In genomic region chr2:241842620-241843211, GRCh38 we compare ENCODE assay signal across 8 cellular contexts. TPM values are rescaled to one million over a fixed set of nuclear protein-coding genes. Genes with fewer than 3 reads are reported as not detected.
DNase-seq lines count a peak whose midpoint lies in the region; ATAC-seq, FAIRE-seq and TF ChIP-seq lines count a peak whose summit lies in the region.

No MANE protein-coding gene starts in this region.

- H3K27me3 ChIP-seq in astrocyte (ENCODE audit: insufficient read depth, low read length): peaks cover 28% of the 10 kb centered on the region

- H3K27me3 Mint-ChIP-seq in astrocyte (ENCODE audit: low read depth, unreplicated experiment): peaks cover 30% of the 10 kb centered on the region
- H3K27me3 Mint-ChIP-seq in naive thymus-derived CD8-positive, alpha-beta T cell: peaks cover 0 to 4% (median 0%) of the 10 kb centered on the region in 5 donors

- DNase-seq in NOMO-1 (lab: John Stamatoyannopoulos, UW; ENCODE audit: unreplicated experiment in 2 of 2) (peak; percentile 68 to 82), astrocyte (ENCODE audit: low read depth) (no peak), NCI-H1105 (lab: John Stamatoyannopoulos, UW) (no peak), NCI-H524 treated with DMSO at 0.1 percent for 48 hours (lab: John Stamatoyannopoulos, UW) (no peak)
- peak in 7 of 10 donors; percentile 35 to 62 (median 39) for DNase-seq in naive thymus-derived CD8-positive, alpha-beta T cell

- no peak overlapping the region for H3K4me3 Mint-ChIP-seq in astrocyte (ENCODE audit: unreplicated experiment)
- peak overlapping the region; percentile 62 to 86 (median 78) for H3K4me3 Mint-ChIP-seq in naive thymus-derived CD8-positive, alpha-beta T cell

- no peak overlapping the region for H3K9ac ChIP-seq in astrocyte (ENCODE audit: low read length)

- TF ChIP-seq CTCF in astrocyte (IDR thresholded peaks at IDR 0.05; ENCODE audit: insufficient read depth, low read depth, low read length): no peak

- POLR2A ChIA-PET in naive thymus-derived CD8-positive, alpha-beta T cell (lab: Charles Lee): no interaction called here

- H3K27ac ChIP-seq in astrocyte (ENCODE audit: low read depth, low read length): no peak overlapping the region

- H3K36me3 Mint-ChIP-seq in astrocyte (ENCODE audit: low read depth, unreplicated experiment): peaks cover 2% of the 10 kb centered on the region
- H3K36me3 Mint-ChIP-seq in naive thymus-derived CD8-positive, alpha-beta T cell: no peaks in the 10 kb centered on the region

- no peak overlapping the region for H3K27ac Mint-ChIP-seq in astrocyte (ENCODE audit: unreplicated experiment)
- peak overlapping the region; percentile 29 to 91 (median 79) for H3K27ac Mint-ChIP-seq in naive thymus-derived CD8-positive, alpha-beta T cell

- peak; percentile 22 to 59 for ATAC-seq in naive thymus-derived CD8-positive, alpha-beta T cell
- no peak for ATAC-seq in HG03045 (IDR thresholded peaks at IDR 0.05; ENCODE audit: unreplicated experiment)
- no peak for ATAC-seq in HG02973 (IDR thresholded peaks at IDR 0.05; ENCODE audit: unreplicated experiment)

- no peaks in the 10 kb centered on the region for H3K36me3 ChIP-seq in astrocyte (ENCODE audit: insufficient read depth, low read length)

- peak overlapping the region; percentile 26 for H2AFZ ChIP-seq in astrocyte (ENCODE audit: low read depth, low read length)

- no peaks in the 10 kb centered on the region for H3K9me3 ChIP-seq in astrocyte (ENCODE audit: insufficient read depth, low read depth, low read length)

- no peak overlapping the region for H3K4me3 ChIP-seq in astrocyte (ENCODE audit: insufficient read depth, low read depth, low read length)

- H3K4me1 Mint-ChIP-seq in astrocyte (ENCODE audit: low read depth, unreplicated experiment): no peaks in the 10 kb centered on the region
- peaks cover 16 to 38% (median 30%) of the 10 kb centered on the region in 4 donors for H3K4me1 Mint-ChIP-seq in naive thymus-derived CD8-positive, alpha-beta T cell

- no peak overlapping the region for H3K4me2 ChIP-seq in astrocyte (ENCODE audit: low read length)

- no peak for FAIRE-seq in astrocyte (lab: Jason Lieb, UNC)

- no peaks in the 10 kb centered on the region for H3K9me3 Mint-ChIP-seq in astrocyte (ENCODE audit: unreplicated experiment)
- no peaks in the 10 kb centered on the region for H3K9me3 Mint-ChIP-seq in naive thymus-derived CD8-positive, alpha-beta T cell

- H4K20me1 ChIP-seq in astrocyte (ENCODE audit: insufficient read depth, low read length): no peaks in the 10 kb centered on the region

- TF ChIP-seq POLR2A in GM18951 (IDR thresholded peaks at IDR 0.05; ENCODE audit: extremely low read depth, insufficient read depth, insufficient read length): peak; percentile 29

- H3K4me1 ChIP-seq in astrocyte (ENCODE audit: insufficient read depth, low read length): no peaks in the 10 kb centered on the region

- in situ Hi-C loops in GM18951 (cut with MboI; ENCODE audit: low sequenced_read_pairs, unreplicated experiment): no loop called here

- H3K79me2 ChIP-seq in astrocyte (ENCODE audit: insufficient read depth, low read length): no peaks in the 10 kb centered on the region

RNA-seq across cellular contexts. Expression of gene PDCD1, which starts 16.0 kb away (rescaled TPM):
- not detected in 2 replicates for total RNA-seq in astrocyte
- under 1 TPM; 0.23 to 0.47 TPM for total RNA-seq in naive thymus-derived CD8-positive, alpha-beta T cell
- 1 to 10 TPM in 1 of 3 donors, under 1 TPM in 2; 0.15 to 6.0 (median 0.60) TPM for polyA plus RNA-seq in naive thymus-derived CD8-positive, alpha-beta T cell

RNA-seq across cellular contexts. Expression of gene RTP5, which starts 26.8 kb away (rescaled TPM):
- not detected in 2 replicates for total RNA-seq in astrocyte
- total RNA-seq in naive thymus-derived CD8-positive, alpha-beta T cell: not detected
- not detected for polyA plus RNA-seq in naive thymus-derived CD8-positive, alpha-beta T cell

RNA-seq across cellular contexts. Expression of gene NEU4, which starts 33.7 kb away (rescaled TPM):
- 0.09 and 0.22 TPM in 2 replicates for total RNA-seq in astrocyte
- total RNA-seq in naive thymus-derived CD8-positive, alpha-beta T cell: not detected
- polyA plus RNA-seq in naive thymus-derived CD8-positive, alpha-beta T cell: not detected

Comparison
In these comparisons a context has a peak if more than half of its experiments do, and no peak if none do; other contexts are left out.
1. DNase-seq: peak in NOMO-1 (2 of 2) and naive thymus-derived CD8-positive, alpha-beta T cell (7 of 10); none in astrocyte (single experiment), NCI-H1105 (single experiment) and NCI-H524 treated with DMSO at 0.1 percent for 48 hours (single experiment).
2. ATAC-seq: peak in naive thymus-derived CD8-positive, alpha-beta T cell (2 of 2); none in HG03045 (single experiment) and HG02973 (single experiment).